In genomic region chr21:44400791-44401385, GRCh38 we compare ENCODE assay signal across 31 cellular contexts. TPM values are rescaled to one million over a fixed set of nuclear protein-coding genes. Genes with fewer than 3 reads are reported as not detected.
"Had no signal": no experiment of that assay in that cellular context is flagged by ENCODE, and none has a peak within 500 bp of the region (broad histone marks: within the 10 kb centered on the region; RNA-seq: fewer than 3 reads in every experiment).

No MANE protein-coding gene starts in this region.

- H3K36me3 ChIP-seq: adrenal gland, ascending aorta, cardiac muscle cell, ovary, thyroid gland had no signal

- H3K27ac ChIP-seq: adrenal gland, ascending aorta, cardiac muscle cell, heart left ventricle, neutrophil, ovary, skin epidermis, thyroid gland had no signal

- ATAC-seq: activated CD4-positive, alpha-beta T cell treated with anti-CD3 and anti-CD28 coated beads for 36 hours; esophagus mucosa; heart left ventricle; left ventricle myocardium superior; sciatic nerve; stimulated activated memory B cell treated with anti-CD40 and anti-IgM and Interleukin-4, amounts not matched to agents 10 μg/mL and 1 μg/mL and 100 μg/mL, for 72 hours; stimulated activated naive CD8-positive, alpha-beta T cell treated with anti-CD3 and anti-CD28 coated beads, Interleukin-15, amount 100 ng/mL, for 72 hours had no signal

- DNase-seq: activated B cell treated with CpG ODN at 0.5 μM for 24 hours; activated CD4-positive, alpha-beta T cell treated with anti-CD3 and anti-CD28 coated beads for 36 hours; activated CD4-positive, alpha-beta T cell treated with anti-CD3 and anti-CD28 coated beads, Interleukin-2, amount 50 U/mL, for 4 hours; activated naive CD4-positive, alpha-beta T cell treated with Interleukin-2 at 50 U/mL for 16 hours; activated naive CD8-positive, alpha-beta T cell treated with anti-CD3 and anti-CD28 coated beads for 36 hours; activated T-cell treated with anti-CD3 and anti-CD28 coated beads, Interleukin-2, amount 50 U/mL, for 48 hours; cortex of kidney; foreskin fibroblast; heart left ventricle; left ventricle myocardium superior; stimulated activated CD4-positive, alpha-beta T cell treated with anti-CD3 and anti-CD28 coated beads, Interleukin-1b, Interleukin-23, amount 100 ng/mL, for 48 hours; stimulated activated CD4-positive, alpha-beta T cell treated with anti-CD3 and anti-CD28 coated beads, Interleukin-4, amount 100 ng/mL, for 4 hours; stimulated activated CD8-positive, alpha-beta memory T cell treated with anti-CD3 and anti-CD28 coated beads, Interleukin-4, amount 100 ng/mL, for 48 hours; stimulated activated naive CD8-positive, alpha-beta T cell treated with anti-CD3 and anti-CD28 coated beads, Interleukin-15, amount 100 ng/mL, for 72 hours; substantia nigra; T-helper 1 cell; thyroid gland had no signal

- H3K4me3 Mint-ChIP-seq: activated B cell treated with CpG ODN at 0.5 μM for 24 hours; activated CD4-positive, alpha-beta T cell treated with anti-CD3 and anti-CD28 coated beads for 36 hours; activated naive CD8-positive, alpha-beta T cell treated with anti-CD3 and anti-CD28 coated beads for 36 hours; brain; nephron; stimulated activated memory B cell treated with anti-CD40 and anti-IgM and Interleukin-4, amounts not matched to agents 10 μg/mL and 1 μg/mL and 100 μg/mL, for 72 hours; stimulated activated naive CD8-positive, alpha-beta T cell treated with anti-CD3 and anti-CD28 coated beads, Interleukin-15, amount 100 ng/mL, for 72 hours; T-helper 2 cell treated with Interferon-gamma antibody and Interleukin-4, amounts not matched to agents 5 μg/mL and 100 μg/mL, for 36 hours had no signal

- H3K9me3 ChIP-seq: adrenal gland, ascending aorta, heart left ventricle, neutrophil, ovary, thyroid gland had no signal

- H3K4me1 ChIP-seq: adrenal gland, ascending aorta, heart left ventricle, thyroid gland had no signal

- H3K9me3 Mint-ChIP-seq: activated B cell treated with CpG ODN at 0.5 μM for 24 hours; activated naive CD8-positive, alpha-beta T cell treated with anti-CD3 and anti-CD28 coated beads for 36 hours; brain; T-helper 2 cell treated with Interferon-gamma antibody and Interleukin-4, amounts not matched to agents 5 μg/mL and 100 μg/mL, for 36 hours had no signal

- H3K27me3 Mint-ChIP-seq: activated B cell treated with CpG ODN at 0.5 μM for 24 hours; activated CD4-positive, alpha-beta T cell treated with anti-CD3 and anti-CD28 coated beads for 36 hours; activated naive CD8-positive, alpha-beta T cell treated with anti-CD3 and anti-CD28 coated beads for 36 hours; stimulated activated memory B cell treated with anti-CD40 and anti-IgM and Interleukin-4, amounts not matched to agents 10 μg/mL and 1 μg/mL and 100 μg/mL, for 72 hours; stimulated activated naive CD8-positive, alpha-beta T cell treated with anti-CD3 and anti-CD28 coated beads, Interleukin-15, amount 100 ng/mL, for 72 hours had no signal

- H3K36me3 Mint-ChIP-seq: activated naive CD8-positive, alpha-beta T cell treated with anti-CD3 and anti-CD28 coated beads for 36 hours; brain; stimulated activated memory B cell treated with anti-CD40 and anti-IgM and Interleukin-4, amounts not matched to agents 10 μg/mL and 1 μg/mL and 100 μg/mL, for 72 hours had no signal

- H3K4me1 Mint-ChIP-seq: activated B cell treated with CpG ODN at 0.5 μM for 24 hours; activated CD4-positive, alpha-beta T cell treated with anti-CD3 and anti-CD28 coated beads for 36 hours; activated naive CD8-positive, alpha-beta T cell treated with anti-CD3 and anti-CD28 coated beads for 36 hours; brain; nephron; stimulated activated memory B cell treated with anti-CD40 and anti-IgM and Interleukin-4, amounts not matched to agents 10 μg/mL and 1 μg/mL and 100 μg/mL, for 72 hours; stimulated activated naive CD8-positive, alpha-beta T cell treated with anti-CD3 and anti-CD28 coated beads, Interleukin-15, amount 100 ng/mL, for 72 hours had no signal

- H3K27me3 ChIP-seq: adrenal gland, ascending aorta, cardiac muscle cell, heart left ventricle, neutrophil, ovary, thyroid gland had no signal

- H3K27ac Mint-ChIP-seq: activated B cell treated with CpG ODN at 0.5 μM for 24 hours; activated CD4-positive, alpha-beta T cell treated with anti-CD3 and anti-CD28 coated beads for 36 hours; activated naive CD8-positive, alpha-beta T cell treated with anti-CD3 and anti-CD28 coated beads for 36 hours; brain; nephron; progenitor cell of endocrine pancreas; stimulated activated memory B cell treated with anti-CD40 and anti-IgM and Interleukin-4, amounts not matched to agents 10 μg/mL and 1 μg/mL and 100 μg/mL, for 72 hours; T-helper 2 cell treated with Interferon-gamma antibody and Interleukin-4, amounts not matched to agents 5 μg/mL and 100 μg/mL, for 36 hours had no signal

- H3K4me3 ChIP-seq: adrenal gland, ascending aorta, cardiac muscle cell, heart left ventricle, ovary, skin epidermis, thyroid gland had no signal

RNA-seq across cellular contexts. Expression of gene TRPM2, which starts 47.5 kb away (rescaled TPM):
- total RNA-seq: cardiac muscle cell, endothelial cell of umbilical vein had no signal
- polyA plus RNA-seq: cardiac muscle cell, endothelial cell of umbilical vein had no signal
